In genomic region chr12:132078190-132078589, GRCh38 we compare ENCODE assay signal across 16 cellular contexts.
DNase-seq lines count a peak whose midpoint lies in the region; ATAC-seq, FAIRE-seq and TF ChIP-seq lines count a peak whose summit lies in the region.
"Had no signal": no experiment of that assay in that cellular context is flagged by ENCODE, and none has a peak within 500 bp of the region (broad histone marks: within the 10 kb centered on the region; RNA-seq: fewer than 3 reads in every experiment).

No MANE protein-coding gene starts in this region.

- H2AFZ ChIP-seq in K562 (ENCODE audit: low read depth, low read length), result no peak overlapping the region

- DNase-seq in AG08396 (ENCODE audit: low spot score) (peak; percentile 84), HFFc6 (peak; percentile 85), K562 (ENCODE audit: extremely low read depth in 1 of 4, low spot score in 3 of 4) (no peak), lung microvascular endothelial cell (ENCODE audit: low read depth in 2 of 2) (peak; percentile 94 to 96), HPDE6-E6E7 (ENCODE audit: extremely low spot score) (no peak), COR-L47 (lab: John Stamatoyannopoulos, UW) (no peak)
- DNase-seq: activated CD4-positive, CD25-positive, alpha-beta regulatory T cell treated with anti-CD3 and anti-CD28 coated beads, Interleukin-2, amount 50 U/mL, for 72 hours; glutamatergic neuron; MV-4-11; NCI-H524 had no signal

- intact Hi-C loops in K562 (cut with micrococcal nuclease), result no loop called here

- H4K20me1 ChIP-seq in K562 (replicated peaks; ENCODE audit: control insufficient read depth, insufficient read depth, low read length), result no peaks in the 10 kb centered on the region

- H3K27me3 Mint-ChIP-seq in HFFc6 (ENCODE audit: insufficient read depth), result 0 out of 2 replicates have a peak, but pooled peaks cover 3% of the 10 kb centered on the region
- H3K27me3 Mint-ChIP-seq: central memory CD8-positive, alpha-beta T cell; type B pancreatic cell had no signal

- no peak for TF ChIP-seq CTCF in HFFc6 (IDR thresholded peaks at IDR 0.05)
- TF ChIP-seq CTCF in K562 (IDR thresholded peaks at IDR 0.05 in 2 of 3, conservative IDR thresholded peaks at IDR 0.05 in 1 of 3; ENCODE audit: insufficient read depth in 2 of 3, low read depth in 1 of 3, low read length in 3 of 3), result no peak

- no peak for TF ChIP-seq RAD21 in K562 (CRISPR knock-in tag; conservative IDR thresholded peaks at IDR 0.05 in 1 of 2, IDR thresholded peaks at IDR 0.05 in 1 of 2)

- peak overlapping the region; percentile 86 for H3K27ac Mint-ChIP-seq in HFFc6
- H3K27ac Mint-ChIP-seq: type B pancreatic cell had no signal

- in situ Hi-C loops in K562 (cut with MboI), result no loop called here

- TF ChIP-seq EP300 in K562 (IDR thresholded peaks at IDR 0.05; ENCODE audit: low read length), result no peak

- H3K9me3 Mint-ChIP-seq in HFFc6, result no peaks in the 10 kb centered on the region
- H3K9me3 Mint-ChIP-seq: central memory CD8-positive, alpha-beta T cell; type B pancreatic cell had no signal

- peaks cover 29% of the 10 kb centered on the region for H3K36me3 Mint-ChIP-seq in HFFc6 (ENCODE audit: low read depth)

- no peaks in the 10 kb centered on the region for H3K79me2 ChIP-seq in K562 (ENCODE audit: control insufficient read depth, insufficient read depth, low read length)

- H3K9ac ChIP-seq in K562 (ENCODE audit: insufficient read depth in 1 of 2, low read depth in 2 of 2, low read length in 2 of 2), result no peak overlapping the region

- no peak overlapping the region for H3K4me3 ChIP-seq in K562
- H3K4me3 ChIP-seq: lung, SK-N-MC had no signal

- H3K4me1 Mint-ChIP-seq in HFFc6 (ENCODE audit: low read depth), result peaks cover 13% of the 10 kb centered on the region
- H3K4me1 Mint-ChIP-seq: central memory CD8-positive, alpha-beta T cell had no signal

- H3K36me3 ChIP-seq in K562 (ENCODE audit: control insufficient read depth, insufficient read depth, low read length), result peaks cover 54% of the 10 kb centered on the region; the same call in 2 of the 3 replicates

- POLR2A ChIA-PET in K562 (lab: Yijun Ruan, JAX), result no interaction called here

- no peak overlapping the region for H3K27ac ChIP-seq in K562 (ENCODE audit: extremely low read depth, low read depth, low read length)
- H3K27ac ChIP-seq: SK-N-MC had no signal

- ATAC-seq in K562 (no peak), HG03460 (IDR thresholded peaks at IDR 0.05; ENCODE audit: unreplicated experiment) (no peak), HG02885 (IDR thresholded peaks at IDR 0.05; ENCODE audit: poor library complexity, unreplicated experiment) (no peak)

- H3K4me1 ChIP-seq in K562 (replicated peaks in 1 of 2; ENCODE audit: control insufficient read depth in 2 of 2, insufficient read depth in 2 of 2, low read length in 2 of 2), result peaks cover 0 to 5% of the 10 kb centered on the region in 2 experiments; a peak in 2 of 5 replicates

- H3K9me3 ChIP-seq in K562 (replicated peaks; ENCODE audit: control insufficient read depth, insufficient read depth, low read depth, low read length), result no peaks in the 10 kb centered on the region

- CTCF ChIA-PET in K562 (lab: Yijun Ruan, JAX; ENCODE audit: low intra/inter-chr PET ratio), result no interaction called here

- no peak for TF ChIP-seq POLR2A in K562 (conservative IDR thresholded peaks at IDR 0.05)

- no peaks in the 10 kb centered on the region for H3K27me3 ChIP-seq in K562 (ENCODE audit: control insufficient read depth in 2 of 2, insufficient read depth in 2 of 2, low read length in 2 of 2)

- 93% methylated on average over 6 of the region's 6 CpGs for WGBS in K562 (ENCODE audit: insufficient coverage, low coverage, missing lambda C conversion rate)

- no peak overlapping the region for H3K4me2 ChIP-seq in K562 (ENCODE audit: insufficient read depth, low read length)

- no peak for FAIRE-seq in K562 (lab: Jason Lieb, UNC)

- TSS peak; percentile 37 for BruUV-seq in K562 (replicated peaks; lab: Mats Ljungman, UMichigan)

- H3K4me3 Mint-ChIP-seq in HFFc6, result peak overlapping the region; percentile 60
- H3K4me3 Mint-ChIP-seq: central memory CD8-positive, alpha-beta T cell; type B pancreatic cell had no signal

- no peaks in the 10 kb centered on the region for H3K9me1 ChIP-seq in K562 (ENCODE audit: control insufficient read depth, insufficient read depth, low read length)

TF ChIP-seq in K562, 482 proteins besides CTCF, POLR2A, EP300 and RAD21:
- TF ChIP-seq PHF20 (IDR thresholded peaks at IDR 0.05; ENCODE audit: partially characterized antibody) (no peak), MTA1 (IDR thresholded peaks at IDR 0.05; ENCODE audit: borderline replicate concordance) (no peak), MAFK (IDR thresholded peaks at IDR 0.05; ENCODE audit: low read length) (no peak), NELFE (IDR thresholded peaks at IDR 0.05; ENCODE audit: insufficient read depth, insufficient read length) (no peak), ETV1 (tag; conservative IDR thresholded peaks at IDR 0.05; ENCODE audit: low read depth) (no peak), TARDBP (IDR thresholded peaks at IDR 0.05) (no peak), ZNF695 (CRISPR knock-in tag; IDR thresholded peaks at IDR 0.05) (no peak), HMGN3 (IDR thresholded peaks at IDR 0.05; ENCODE audit: borderline replicate concordance, extremely low read depth, insufficient read length, low read depth, low read length) (no peak), TRIM28 (IDR thresholded peaks at IDR 0.05) (no peak), KDM2B (CRISPR knock-in tag; IDR thresholded peaks at IDR 0.05) (no peak), PTTG1 (tag; IDR thresholded peaks at IDR 0.05; ENCODE audit: low read depth) (no peak), ETV6 (IDR thresholded peaks at IDR 0.05; ENCODE audit: borderline replicate concordance in 1 of 2, low read depth in 2 of 2, low read length in 1 of 2) (no peak), ETV6 (CRISPR knock-in tag; IDR thresholded peaks at IDR 0.05; ENCODE audit: borderline replicate concordance) (no peak), CBFA2T3 (IDR thresholded peaks at IDR 0.05) (no peak)

Comparison
In these comparisons a context has a peak if more than half of its experiments do, and no peak if none do; other contexts are left out.
1. DNase-seq: peak in AG08396 (single experiment), HFFc6 (single experiment) and lung microvascular endothelial cell (2 of 2); none in K562 (0 of 4), HPDE6-E6E7 (single experiment) and COR-L47 (single experiment).